Comparison of ENCODE assay signal across 9 cellular contexts in the genomic region with DNA sequence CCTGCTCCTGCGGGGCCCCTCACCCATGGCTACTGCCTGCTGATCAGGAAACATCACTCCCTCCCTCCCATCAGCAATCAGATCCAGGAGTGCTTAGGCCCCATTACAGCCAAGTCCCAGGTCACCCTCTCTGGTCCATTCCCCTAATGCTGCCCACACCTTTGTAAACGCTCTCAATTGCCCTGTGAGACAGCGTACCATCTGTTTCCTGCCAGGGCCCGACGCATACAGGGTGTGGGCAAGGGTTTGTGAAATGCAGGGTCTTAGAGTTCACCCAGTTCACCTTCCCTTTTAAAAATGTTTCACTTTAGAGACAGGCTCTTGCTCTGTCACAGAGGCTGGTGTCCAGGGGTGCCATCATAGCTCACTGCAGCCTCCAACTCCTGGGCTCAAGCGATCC. TPM values are rescaled to one million over a fixed set of nuclear protein-coding genes. Genes with fewer than 3 reads are reported as not detected.
"Had no signal": no experiment of that assay in that cellular context is flagged by ENCODE, and none has a peak within 500 bp of the region (broad histone marks: within the 10 kb centered on the region; RNA-seq: fewer than 3 reads in every experiment).

No MANE protein-coding gene starts in this region.

RNA-seq across cellular contexts. Expression of a gene that starts 8.3 kb away (rescaled TPM):
- total RNA-seq: RPMI7951 had no signal

RNA-seq across cellular contexts. Expression of a gene that starts 15.8 kb away (rescaled TPM):
- total RNA-seq: LHCN-M2, MCF 10A, NCI-H460, PC-9, Peyer's patch, Right ventricle myocardium superior, RPMI7951, SK-MEL-5 had no signal
- polyA plus RNA-seq: SK-N-SH had no signal
